1 cellular context compared by ENCODE assay signal in genomic region chr3:156516284-156516683, GRCh38.
TF ChIP-seq lines count a peak whose summit lies in the region.

No MANE protein-coding gene starts in this region.

TF ChIP-seq in SK-N-SH treated with all-trans-retinoic acid at 6 μM for 48 hours, 23 proteins besides CTCF, POLR2A, EP300 and RAD21 (continued from another document):
- TF ChIP-seq GLIS3 (CRISPR knock-in tag; IDR thresholded peaks at IDR 0.05) (no peak), ESRRG (CRISPR knock-in tag; IDR thresholded peaks at IDR 0.05) (no peak), ZNF70 (CRISPR knock-in tag; IDR thresholded peaks at IDR 0.05) (no peak), ZC3H10 (CRISPR knock-in tag; IDR thresholded peaks at IDR 0.05) (no peak), CSDC2 (CRISPR knock-in tag; IDR thresholded peaks at IDR 0.05) (no peak)
